Comparison of ENCODE assay signal across 1 cellular context in genomic region chr3:172177803-172178316, GRCh38.
TF ChIP-seq lines count a peak whose summit lies in the region.

No MANE protein-coding gene starts in this region.

TF ChIP-seq in HepG2, 621 proteins besides CTCF, POLR2A, EP300 and RAD21 (continued from another document):
- TF ChIP-seq, protein P1, sequence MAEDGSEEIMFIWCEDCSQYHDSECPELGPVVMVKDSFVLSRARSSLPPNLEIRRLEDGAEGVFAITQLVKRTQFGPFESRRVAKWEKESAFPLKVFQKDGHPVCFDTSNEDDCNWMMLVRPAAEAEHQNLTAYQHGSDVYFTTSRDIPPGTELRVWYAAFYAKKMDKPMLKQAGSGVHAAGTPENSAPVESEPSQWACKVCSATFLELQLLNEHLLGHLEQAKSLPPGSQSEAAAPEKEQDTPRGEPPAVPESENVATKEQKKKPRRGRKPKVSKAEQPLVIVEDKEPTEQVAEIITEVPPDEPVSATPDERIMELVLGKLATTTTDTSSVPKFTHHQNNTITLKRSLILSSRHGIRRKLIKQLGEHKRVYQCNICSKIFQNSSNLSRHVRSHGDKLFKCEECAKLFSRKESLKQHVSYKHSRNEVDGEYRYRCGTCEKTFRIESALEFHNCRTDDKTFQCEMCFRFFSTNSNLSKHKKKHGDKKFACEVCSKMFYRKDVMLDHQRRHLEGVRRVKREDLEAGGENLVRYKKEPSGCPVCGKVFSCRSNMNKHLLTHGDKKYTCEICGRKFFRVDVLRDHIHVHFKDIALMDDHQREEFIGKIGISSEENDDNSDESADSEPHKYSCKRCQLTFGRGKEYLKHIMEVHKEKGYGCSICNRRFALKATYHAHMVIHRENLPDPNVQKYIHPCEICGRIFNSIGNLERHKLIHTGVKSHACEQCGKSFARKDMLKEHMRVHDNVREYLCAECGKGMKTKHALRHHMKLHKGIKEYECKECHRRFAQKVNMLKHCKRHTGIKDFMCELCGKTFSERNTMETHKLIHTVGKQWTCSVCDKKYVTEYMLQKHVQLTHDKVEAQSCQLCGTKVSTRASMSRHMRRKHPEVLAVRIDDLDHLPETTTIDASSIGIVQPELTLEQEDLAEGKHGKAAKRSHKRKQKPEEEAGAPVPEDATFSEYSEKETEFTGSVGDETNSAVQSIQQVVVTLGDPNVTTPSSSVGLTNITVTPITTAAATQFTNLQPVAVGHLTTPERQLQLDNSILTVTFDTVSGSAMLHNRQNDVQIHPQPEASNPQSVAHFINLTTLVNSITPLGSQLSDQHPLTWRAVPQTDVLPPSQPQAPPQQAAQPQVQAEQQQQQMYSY (CRISPR knock-in tag; IDR thresholded peaks at IDR 0.05): no peak
- no peak for TF ChIP-seq HIVEP1 (CRISPR knock-in tag; IDR thresholded peaks at IDR 0.05)
- TF ChIP-seq, protein P2, sequence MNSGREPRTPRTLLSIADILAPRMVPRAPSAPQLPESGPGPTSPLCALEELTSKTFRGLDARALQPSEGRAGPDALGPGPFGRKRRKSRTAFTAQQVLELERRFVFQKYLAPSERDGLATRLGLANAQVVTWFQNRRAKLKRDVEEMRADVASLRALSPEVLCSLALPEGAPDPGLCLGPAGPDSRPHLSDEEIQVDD (CRISPR knock-in tag; IDR thresholded peaks at IDR 0.05; ENCODE audit: borderline replicate concordance): no peak
- no peak for TF ChIP-seq ZBTB7A (CRISPR knock-in tag; IDR thresholded peaks at IDR 0.05)
- TF ChIP-seq, protein P3, sequence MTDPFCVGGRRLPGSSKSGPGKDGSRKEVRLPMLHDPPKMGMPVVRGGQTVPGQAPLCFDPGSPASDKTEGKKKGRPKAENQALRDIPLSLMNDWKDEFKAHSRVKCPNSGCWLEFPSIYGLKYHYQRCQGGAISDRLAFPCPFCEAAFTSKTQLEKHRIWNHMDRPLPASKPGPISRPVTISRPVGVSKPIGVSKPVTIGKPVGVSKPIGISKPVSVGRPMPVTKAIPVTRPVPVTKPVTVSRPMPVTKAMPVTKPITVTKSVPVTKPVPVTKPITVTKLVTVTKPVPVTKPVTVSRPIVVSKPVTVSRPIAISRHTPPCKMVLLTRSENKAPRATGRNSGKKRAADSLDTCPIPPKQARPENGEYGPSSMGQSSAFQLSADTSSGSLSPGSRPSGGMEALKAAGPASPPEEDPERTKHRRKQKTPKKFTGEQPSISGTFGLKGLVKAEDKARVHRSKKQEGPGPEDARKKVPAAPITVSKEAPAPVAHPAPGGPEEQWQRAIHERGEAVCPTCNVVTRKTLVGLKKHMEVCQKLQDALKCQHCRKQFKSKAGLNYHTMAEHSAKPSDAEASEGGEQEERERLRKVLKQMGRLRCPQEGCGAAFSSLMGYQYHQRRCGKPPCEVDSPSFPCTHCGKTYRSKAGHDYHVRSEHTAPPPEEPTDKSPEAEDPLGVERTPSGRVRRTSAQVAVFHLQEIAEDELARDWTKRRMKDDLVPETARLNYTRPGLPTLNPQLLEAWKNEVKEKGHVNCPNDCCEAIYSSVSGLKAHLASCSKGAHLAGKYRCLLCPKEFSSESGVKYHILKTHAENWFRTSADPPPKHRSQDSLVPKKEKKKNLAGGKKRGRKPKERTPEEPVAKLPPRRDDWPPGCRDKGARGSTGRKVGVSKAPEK (CRISPR knock-in tag; IDR thresholded peaks at IDR 0.05; ENCODE audit: borderline replicate concordance): no peak
- TF ChIP-seq GMEB1 (CRISPR knock-in tag; IDR thresholded peaks at IDR 0.05; ENCODE audit: borderline replicate concordance): no peak
- TF ChIP-seq POLR2AphosphoS2 (IDR thresholded peaks at IDR 0.05; ENCODE audit: low read depth, low read length): no peak; the same call in 1 of the 2 replicates
- TF ChIP-seq ZNF605 (CRISPR knock-in tag; IDR thresholded peaks at IDR 0.05): 0 out of 2 replicates have a peak, but pooled peaks have one; percentile 26
- TF ChIP-seq ZNF878 (CRISPR knock-in tag; IDR thresholded peaks at IDR 0.05): no peak
- no peak for TF ChIP-seq KAT2B (IDR thresholded peaks at IDR 0.05; ENCODE audit: borderline replicate concordance, low read depth, low read length)
- no peak for TF ChIP-seq XRCC5 (optimal IDR thresholded peaks at IDR 0.05; ENCODE audit: low read length)
- TF ChIP-seq ZNF577 (CRISPR knock-in tag; IDR thresholded peaks at IDR 0.05; ENCODE audit: borderline replicate concordance, low read depth): no peak
- no peak for TF ChIP-seq HMG20A (CRISPR knock-in tag; IDR thresholded peaks at IDR 0.05; ENCODE audit: borderline replicate concordance)
- no peak for TF ChIP-seq ZNF788 (CRISPR knock-in tag; IDR thresholded peaks at IDR 0.05; ENCODE audit: borderline replicate concordance)
- no peak for TF ChIP-seq CCDC6 (CRISPR knock-in tag; IDR thresholded peaks at IDR 0.05)
